ENCODE assay signal across 22 cellular contexts in the genomic region with DNA sequence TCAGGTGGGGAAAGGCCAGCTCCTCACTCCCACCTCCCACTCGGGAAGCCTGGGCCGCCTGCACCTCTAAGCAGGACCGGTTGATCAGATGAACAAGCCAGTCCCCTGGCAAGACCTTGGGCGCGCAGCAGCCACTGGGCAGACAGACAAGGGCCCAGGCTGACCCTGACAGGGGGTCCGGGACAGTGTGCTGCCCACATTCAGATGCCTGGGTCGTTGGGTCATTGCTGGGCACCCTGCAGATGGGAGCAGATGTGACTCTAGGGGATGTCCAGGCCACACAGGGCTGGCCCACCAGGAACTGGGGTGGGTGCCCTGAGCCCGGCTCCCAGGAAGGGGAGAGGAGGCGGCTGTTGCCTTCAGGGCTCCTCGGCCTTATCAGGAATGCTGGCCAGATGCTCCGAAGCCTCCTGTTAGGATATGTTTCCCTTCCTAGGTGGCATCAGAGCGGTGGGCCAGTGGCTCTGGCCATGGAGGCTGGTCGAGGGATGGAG. TPM values are rescaled to one million over a fixed set of nuclear protein-coding genes. Genes with fewer than 3 reads are reported as not detected.
A peak's percentile ranks its signal among the peaks of the same experiment; 100 is the strongest.
DNase-seq lines count a peak whose midpoint lies in the region; ATAC-seq and TF ChIP-seq lines count a peak whose summit lies in the region.
"Had no signal": no experiment of that assay in that cellular context is flagged by ENCODE, and none has a peak within 500 bp of the region (broad histone marks: within the 10 kb centered on the region; RNA-seq: fewer than 3 reads in every experiment).

No MANE protein-coding gene starts in this region.

- peak overlapping the region; percentile 65 for H3K18ac ChIP-seq in neuronal stem cell (ENCODE audit: low read length)

- no peak overlapping the region for H3K4ac ChIP-seq in neuronal stem cell (ENCODE audit: low read length)

- H3K4me2 ChIP-seq in neuronal stem cell (ENCODE audit: insufficient read depth, low read length, poor library complexity, severe bottlenecking), result no peak overlapping the region

- WGBS in heart right ventricle, 2 donors, result 78 to 86% methylated on average over 13 of the region's 13 CpGs
- 78% methylated on average over 13 of the region's 13 CpGs for WGBS in right cardiac atrium
- no CpG with 5 or more reads among the region's 13 CpGs for WGBS in neuronal stem cell (ENCODE audit: extremely low coverage in 2 of 2, insufficient read length in 2 of 2, insufficient replicate concordance in 1 of 2), 2 donors

- ATAC-seq in left cardiac atrium, result no peak
- ATAC-seq in heart right ventricle, result no peak
- no peak for ATAC-seq in right cardiac atrium

- no peak overlapping the region for H4K8ac ChIP-seq in neuronal stem cell (ENCODE audit: low read depth, low read length)

- H3K23ac ChIP-seq in neuronal stem cell (ENCODE audit: low read depth, low read length, poor library complexity), result peak overlapping the region; percentile 25

- no peak for TF ChIP-seq POLR2A in vagina (IDR thresholded peaks at IDR 0.05)

- TF ChIP-seq CTCF in heart right ventricle (IDR thresholded peaks at IDR 0.05) (no peak), vagina (IDR thresholded peaks at IDR 0.05) (no peak)

- no peak overlapping the region for H3K27ac ChIP-seq in heart right ventricle
- H3K27ac ChIP-seq in right cardiac atrium (ENCODE audit: low read length), result no peak overlapping the region
- H3K27ac ChIP-seq in neuronal stem cell (replicated peaks; ENCODE audit: low read length), result no peak overlapping the region
- H3K27ac ChIP-seq in vagina, result no peak overlapping the region
- H3K27ac ChIP-seq: C4-2B, Peyer's patch had no signal

- H4K91ac ChIP-seq in neuronal stem cell (ENCODE audit: low read depth, low read length, poor library complexity), result no peak overlapping the region

- intact Hi-C loops in left cardiac atrium (cut with DNase I) (no loop called here), heart right ventricle (cut with DNase I) (no loop called here), right cardiac atrium (cut with DNase I) (no loop called here), vagina (cut with DNase I) (no loop called here)

- H3K4me1 ChIP-seq in heart right ventricle (peaks cover 0 to 19% (median 3%) of the 10 kb centered on the region in 9 donors), right cardiac atrium (ENCODE audit: control insufficient read depth, insufficient read depth, low read length) (no peaks in the 10 kb centered on the region), neuronal stem cell (ENCODE audit: control insufficient read depth in 2 of 2, insufficient read depth in 1 of 2, low read depth in 1 of 2, low read length in 2 of 2) (peaks cover 6 to 11% of the 10 kb centered on the region in 2 donors), vagina (peaks cover 6% of the 10 kb centered on the region)

- H2AFZ ChIP-seq in neuronal stem cell (ENCODE audit: low read length), result no peak overlapping the region

- H2BK15ac ChIP-seq in neuronal stem cell (ENCODE audit: low read length), result no peak overlapping the region

- H3K27ac Mint-ChIP-seq in immature natural killer cell, result no peak overlapping the region
- H3K27ac Mint-ChIP-seq: HFFc6 had no signal

- H3K4me3 ChIP-seq in heart right ventricle (no peak overlapping the region), right cardiac atrium (ENCODE audit: low read length) (no peak overlapping the region), neuronal stem cell (ENCODE audit: low read length in 2 of 2) (no peak overlapping the region), vagina (no peak overlapping the region)
- H3K4me3 ChIP-seq: Peyer's patch had no signal

- peak; percentile 4 for DNase-seq in left cardiac atrium
- DNase-seq in heart right ventricle, result no peak
- peak in 2 of 3 donors; percentile 21 to 41 for DNase-seq in right cardiac atrium
- DNase-seq in neuronal stem cell (ENCODE audit: low spot score), result no peak
- DNase-seq in kidney tubule cell (ENCODE audit: low spot score), result no peak
- no peak for DNase-seq in immature natural killer cell
- DNase-seq in vagina (ENCODE audit: extremely low spot score in 2 of 2), result no peak
- DNase-seq: DMS53, EL, GF-D8, HFFc6, Kasumi-1, NCI-H1417, NCI-H1694 treated with DMSO at 0.1 percent for 48 hours, NCI-H2081 treated with DMSO at 0.1 percent for 48 hours, NCI-H2171 treated with DMSO at 0.1 percent for 48 hours, NCI-H524 treated with DMSO at 0.1 percent for 48 hours had no signal

- peaks cover 0 to 13% (median 2%) of the 10 kb centered on the region in 3 donors for H3K27me3 Mint-ChIP-seq in immature natural killer cell (ENCODE audit: low read depth in 3 of 3)

- no peaks in the 10 kb centered on the region for H3K9me3 Mint-ChIP-seq in immature natural killer cell

- H2BK5ac ChIP-seq in neuronal stem cell (ENCODE audit: low read length), result peak overlapping the region; percentile 6

- no peaks in the 10 kb centered on the region for H3K36me3 Mint-ChIP-seq in immature natural killer cell

- peak overlapping the region; percentile 31 for H3K14ac ChIP-seq in neuronal stem cell (ENCODE audit: low read length)

- H3K9me3 ChIP-seq in heart right ventricle, result peaks cover 0 to 8% (median 0%) of the 10 kb centered on the region in 11 donors
- H3K9me3 ChIP-seq in right cardiac atrium (ENCODE audit: control insufficient read depth, low read length), result no peaks in the 10 kb centered on the region
- peaks cover 7 to 8% of the 10 kb centered on the region in 2 donors for H3K9me3 ChIP-seq in neuronal stem cell (replicated peaks in 1 of 2; ENCODE audit: control insufficient read depth in 2 of 2, insufficient read depth in 1 of 2, low read depth in 1 of 2, low read length in 2 of 2)
- no peaks in the 10 kb centered on the region for H3K9me3 ChIP-seq in vagina
- H3K9me3 ChIP-seq: Peyer's patch had no signal

- peaks cover 4 to 32% (median 22%) of the 10 kb centered on the region in 7 donors for H3K27me3 ChIP-seq in heart right ventricle
- no peaks in the 10 kb centered on the region for H3K27me3 ChIP-seq in right cardiac atrium (ENCODE audit: control insufficient read depth, insufficient read depth)
- no peaks in the 10 kb centered on the region for H3K27me3 ChIP-seq in neuronal stem cell (ENCODE audit: control insufficient read depth in 3 of 3, insufficient read depth in 3 of 3, low read depth in 1 of 3, low read length in 3 of 3)
- no peaks in the 10 kb centered on the region for H3K27me3 ChIP-seq in vagina

- H3K4me1 Mint-ChIP-seq in immature natural killer cell, result no peaks in the 10 kb centered on the region

- no peaks in the 10 kb centered on the region for H3K79me1 ChIP-seq in neuronal stem cell (ENCODE audit: low read depth, low read length)

- no peak overlapping the region for H3K4me3 Mint-ChIP-seq in immature natural killer cell
- H3K4me3 Mint-ChIP-seq: HFFc6 had no signal

- no peak overlapping the region for H2BK12ac ChIP-seq in neuronal stem cell (ENCODE audit: low read length)

- H3K9ac ChIP-seq in neuronal stem cell (ENCODE audit: low read depth, low read length, poor library complexity), result no peak overlapping the region

- H2BK120ac ChIP-seq in neuronal stem cell (ENCODE audit: low read depth, low read length), result no peak overlapping the region

- H3K36me3 ChIP-seq in heart right ventricle (no peaks in the 10 kb centered on the region), neuronal stem cell (replicated peaks in 1 of 2; ENCODE audit: control insufficient read depth in 2 of 2, insufficient read depth in 2 of 2, low read length in 2 of 2) (no peaks in the 10 kb centered on the region), vagina (no peaks in the 10 kb centered on the region)
- H3K36me3 ChIP-seq: Peyer's patch had no signal

- H2AK5ac ChIP-seq in neuronal stem cell (ENCODE audit: low read depth, low read length), result peak overlapping the region; percentile 91

RNA-seq across cellular contexts. Expression of a gene that starts 17.3 kb away (rescaled TPM):
- total RNA-seq in left cardiac atrium (under 1 TPM; 0.18 to 0.79 TPM), heart right ventricle (1 to 10 TPM in 1 of 10 donors, under 1 TPM in 5, not detected in 4; 0.15 to 1.3 (median 0.24) TPM), right cardiac atrium (under 1 TPM in 1 of 4 donors, not detected in 3; 0.31 TPM), vagina (not detected)
- polyA plus RNA-seq in heart right ventricle (under 1 TPM; 0.12 to 0.22 TPM), right cardiac atrium (0.07 TPM), immature natural killer cell (not detected)
- polyA plus RNA-seq in neuronal stem cell (2013, experiment 1 of 2), result 0.20 TPM
- 0.18 TPM for polyA plus RNA-seq in neuronal stem cell (2013, experiment 2 of 2)
- total RNA-seq: HFFc6, MCF 10A, OCI-LY7, SK-MEL-5 had no signal

Comparison
In these comparisons a context has a peak if more than half of its experiments do, and no peak if none do; other contexts are left out.
1. DNase-seq: peak in left cardiac atrium (single experiment) and right cardiac atrium (2 of 3); none in heart right ventricle (0 of 2), neuronal stem cell (single experiment), kidney tubule cell (single experiment), immature natural killer cell (0 of 3) and vagina (0 of 2).